In genomic region chr10:3226960-3227724, GRCh38 we compare ENCODE assay signal across 11 cellular contexts. TPM values are rescaled to one million over a fixed set of nuclear protein-coding genes. Genes with fewer than 3 reads are reported as not detected.
DNase-seq lines count a peak whose midpoint lies in the region; ATAC-seq, FAIRE-seq and TF ChIP-seq lines count a peak whose summit lies in the region.
"Had no signal": no experiment of that assay in that cellular context is flagged by ENCODE, and none has a peak within 500 bp of the region (broad histone marks: within the 10 kb centered on the region; RNA-seq: fewer than 3 reads in every experiment).

No MANE protein-coding gene starts in this region.

- TF ChIP-seq POLR2A in A549 (IDR thresholded peaks at IDR 0.05; ENCODE audit: low read length) (no peak), gastroesophageal sphincter (IDR thresholded peaks at IDR 0.05) (no peak), gastrocnemius medialis (IDR thresholded peaks at IDR 0.05) (no peak)

- H3K9me3 ChIP-seq in A549 (no peaks in the 10 kb centered on the region), gastroesophageal sphincter (no peaks in the 10 kb centered on the region), gastrocnemius medialis (no peaks in the 10 kb centered on the region)
- H3K9me3 ChIP-seq: psoas muscle had no signal

- in situ Hi-C loops in gastrocnemius medialis (cut with MboI; ENCODE audit: low sequenced_read_pairs in 4 of 4) = loop anchor here in 2 of 4 donors (10.0 to 25.0 kb wide), 2 partner anchors 1435 to 1558 kb away; no protein-coding TSS in a partner anchor

- CTCF ChIA-PET in A549 (lab: Yijun Ruan, JAX) = interaction anchor here (1.1 to 2.6 kb wide), 5 partner anchors 11 to 34 kb away, joined by 3 to 9 read pairs (median 3); no protein-coding TSS in a partner anchor

- DNase-seq in A549 (ENCODE audit: low read depth in 1 of 2, low spot score in 1 of 2) (peak; percentile 36 to 60), HuH-7 (ENCODE audit: low spot score) (no peak), KG1 (lab: John Stamatoyannopoulos, UW) (no peak), gastrocnemius medialis (no peak), OCI-M1 (lab: John Stamatoyannopoulos, UW) (no peak)
- DNase-seq: head of caudate nucleus, psoas muscle, SHP77 had no signal

- POLR2A ChIA-PET in A549 (lab: Yijun Ruan, JAX) = no interaction called here

- no peak for TF ChIP-seq EP300 in A549 (IDR thresholded peaks at IDR 0.05)
- TF ChIP-seq EP300 in gastroesophageal sphincter (IDR thresholded peaks at IDR 0.05) = no peak

- H3K4me1 ChIP-seq in A549 (peaks cover 32% of the 10 kb centered on the region), gastroesophageal sphincter (peaks cover 0 to 17% (median 3%) of the 10 kb centered on the region in 3 donors), gastrocnemius medialis (no peaks in the 10 kb centered on the region)

- no peaks in the 10 kb centered on the region for H3K27me3 ChIP-seq in gastroesophageal sphincter
- no peaks in the 10 kb centered on the region for H3K27me3 ChIP-seq in gastrocnemius medialis

- ATAC-seq in A549 (peak; percentile 82 to 93; a peak in 5 of 6 replicates), GM19463 (IDR thresholded peaks at IDR 0.05; ENCODE audit: unreplicated experiment) (peak; percentile 12), gastroesophageal sphincter (peak; percentile 37), gastrocnemius medialis (no peak)
- ATAC-seq: psoas muscle had no signal

- H3K4me3 ChIP-seq in A549 (no peak overlapping the region), WI38 (ENCODE audit: low read depth, low read length) (peak overlapping the region; percentile 23; the same call in 1 of the 2 replicates), gastroesophageal sphincter (no peak overlapping the region), gastrocnemius medialis (no peak overlapping the region)
- H3K4me3 ChIP-seq: psoas muscle had no signal

- TF ChIP-seq CTCF in A549 (IDR thresholded peaks at IDR 0.05) = no peak
- no peak for TF ChIP-seq CTCF in WI38 (IDR thresholded peaks at IDR 0.05; ENCODE audit: low read depth, low read length)
- TF ChIP-seq CTCF in gastroesophageal sphincter (IDR thresholded peaks at IDR 0.05) = no peak
- TF ChIP-seq CTCF in gastrocnemius medialis (IDR thresholded peaks at IDR 0.05 in 4 of 5, conservative IDR thresholded peaks at IDR 0.05 in 1 of 5) = no peak

- H3K36me3 ChIP-seq in gastroesophageal sphincter (no peaks in the 10 kb centered on the region), gastrocnemius medialis (no peaks in the 10 kb centered on the region)

- 26% methylated on average over 10 of the region's 10 CpGs for WGBS in A549 (ENCODE audit: missing lambda C conversion rate)
- WGBS in gastroesophageal sphincter (ENCODE audit: low coverage in 1 of 2), 2 donors = 23 to 27% methylated on average over 10 of the region's 10 CpGs

- H3K27ac ChIP-seq in A549 (peak overlapping the region; percentile 67 to 81), gastroesophageal sphincter (peak overlapping the region in 3 of 4 donors; percentile 21 to 59 (median 56)), gastrocnemius medialis (no peak overlapping the region)
- H3K27ac ChIP-seq: psoas muscle had no signal

- intact Hi-C loops in gastrocnemius medialis (cut with DNase I; ENCODE audit: low total_unique reads) = no loop called here

- no peak for TF ChIP-seq RAD21 in A549 (conservative IDR thresholded peaks at IDR 0.05 in 1 of 2, IDR thresholded peaks at IDR 0.05 in 1 of 2)

- H3K4me2 ChIP-seq in A549 = peak overlapping the region; percentile 48

- peak; percentile 46 for FAIRE-seq in A549 (lab: Jason Lieb, UNC)

TF ChIP-seq in A549, 52 proteins besides CTCF, POLR2A, EP300 and RAD21:
- TF ChIP-seq GATA3 (IDR thresholded peaks at IDR 0.05; ENCODE audit: borderline replicate concordance) (peak; percentile 18; the same call in 1 of the 2 replicates), RNF2 (IDR thresholded peaks at IDR 0.05; ENCODE audit: borderline replicate concordance, low read depth) (no peak), FOSL2 (IDR thresholded peaks at IDR 0.05) (0 out of 2 replicates have a peak, but pooled peaks have one; percentile 21), FOSL2 (CRISPR knock-in tag; IDR thresholded peaks at IDR 0.05) (peak; percentile 48; the same call in 1 of the 2 replicates), JUNB (IDR thresholded peaks at IDR 0.05) (peak; percentile 58; the same call in 1 of the 2 replicates), MAX (IDR thresholded peaks at IDR 0.05) (peak; percentile 35; the same call in 1 of the 2 replicates), RARB (CRISPR knock-in tag; IDR thresholded peaks at IDR 0.05) (no peak)

RNA-seq across cellular contexts. Expression of gene PITRM1, which starts 54.6 kb away (rescaled TPM):
- polyA plus RNA-seq in A549 (2011; rRNA removed) (45.9 and 62.3 TPM in 2 replicates), A549 (2017; fragmentation: RNase III; extraction: RNeasy Plus Mini Kit Qiagen cat#74134 plus additional on column Dnase treatment) (64.0 to 72.0 TPM (median 64.5 TPM) in 3 replicates)
- polyA plus RNA-seq in A549 (2012; cell fraction: cytosol; rRNA removed) = 59.8 and 62.4 TPM in 2 replicates
- 123 and 130 TPM in 2 replicates for polyA plus RNA-seq in A549 (2012; cell fraction: nucleus; rRNA removed)
- polyA minus RNA-seq in A549 (2011; rRNA and poly(A)+ RNA removed) = 62.6 and 68.0 TPM in 2 replicates
- total RNA-seq in gastroesophageal sphincter (100 to 1,000 TPM in 1 of 4 donors, 10 to 100 TPM in 3; 78.6 to 102 (median 87.0) TPM), gastrocnemius medialis (100 to 1,000 TPM in 1 of 4 donors, 10 to 100 TPM in 3; 81.9 to 123 (median 90.2) TPM)

Comparison
In these comparisons a context has a peak if more than half of its experiments do, and no peak if none do; other contexts are left out.
1. ATAC-seq: peak in A549 (2 of 2), GM19463 (single experiment) and gastroesophageal sphincter (single experiment); none in gastrocnemius medialis (0 of 2).
2. DNase-seq: peak in A549 (2 of 2); none in HuH-7 (single experiment), KG1 (single experiment), gastrocnemius medialis (0 of 2) and OCI-M1 (single experiment).
3. H3K27ac ChIP-seq: peak in A549 (2 of 2) and gastroesophageal sphincter (3 of 4); none in gastrocnemius medialis (0 of 4).